In genomic region chr7:100878013-100878412, GRCh38 we compare ENCODE assay signal across 13 cellular contexts. TPM values are rescaled to one million over a fixed set of nuclear protein-coding genes. Genes with fewer than 3 reads are reported as not detected.
DNase-seq lines count a peak whose midpoint lies in the region; ATAC-seq and TF ChIP-seq lines count a peak whose summit lies in the region.
"Had no signal": no experiment of that assay in that cellular context is flagged by ENCODE, and none has a peak within 500 bp of the region (broad histone marks: within the 10 kb centered on the region; RNA-seq: fewer than 3 reads in every experiment).

No MANE protein-coding gene starts in this region.

- no peaks in the 10 kb centered on the region for H3K27me3 Mint-ChIP-seq in Calu3 (ENCODE audit: unreplicated experiment)
- no peaks in the 10 kb centered on the region for H3K27me3 Mint-ChIP-seq in activated T-helper 17 cell treated with anti-CD3 and anti-CD28 coated beads, Interleukin-2, amount 50 U/mL, for 72 hours
- H3K27me3 Mint-ChIP-seq in naive thymus-derived CD4-positive, alpha-beta T cell = no peaks in the 10 kb centered on the region
- H3K27me3 Mint-ChIP-seq: memory B cell had no signal

- peak overlapping the region; percentile 87 for H3K4me2 ChIP-seq in BLaER1
- H3K4me2 ChIP-seq: GM23338 had no signal

- POLR2A ChIA-PET in naive thymus-derived CD4-positive, alpha-beta T cell (lab: Charles Lee) = interaction anchor here (7.6 kb wide), 1 partner anchor 9 kb away, joined by 161 read pairs; the partner anchor contains the start of gene UFSP1

- H3K4me3 ChIP-seq in BLaER1 = no peak overlapping the region
- H3K4me3 ChIP-seq in naive thymus-derived CD4-positive, alpha-beta T cell (ENCODE audit: low read length) = no peak overlapping the region
- H3K4me3 ChIP-seq in heart left ventricle = no peak overlapping the region
- H3K4me3 ChIP-seq: GM23338 had no signal

- no peak for DNase-seq in Calu3
- DNase-seq in naive thymus-derived CD4-positive, alpha-beta T cell = no peak
- no peak for DNase-seq in globus pallidus (ENCODE audit: low spot score)
- DNase-seq in heart left ventricle = no peak
- DNase-seq in substantia nigra (lab: John Stamatoyannopoulos, UW) = no peak
- DNase-seq: immature natural killer cell, NCI-H82, Right ventricle myocardium superior had no signal

- H3K9ac ChIP-seq in BLaER1 = no peak overlapping the region

- H3K9me3 Mint-ChIP-seq in Calu3 (ENCODE audit: low read depth, unreplicated experiment) = no peaks in the 10 kb centered on the region
- no peaks in the 10 kb centered on the region for H3K9me3 Mint-ChIP-seq in activated T-helper 17 cell treated with anti-CD3 and anti-CD28 coated beads, Interleukin-2, amount 50 U/mL, for 72 hours
- H3K9me3 Mint-ChIP-seq in naive thymus-derived CD4-positive, alpha-beta T cell = peaks cover 0 to 6% (median 0%) of the 10 kb centered on the region in 11 donors
- H3K9me3 Mint-ChIP-seq: immature natural killer cell had no signal

- no peaks in the 10 kb centered on the region for H3K9me3 ChIP-seq in BLaER1
- no peaks in the 10 kb centered on the region for H3K9me3 ChIP-seq in naive thymus-derived CD4-positive, alpha-beta T cell (ENCODE audit: control insufficient read depth in 2 of 3, low read length in 3 of 3)
- no peaks in the 10 kb centered on the region for H3K9me3 ChIP-seq in heart left ventricle

- no peak for TF ChIP-seq POLR2A in heart left ventricle (IDR thresholded peaks at IDR 0.05)

- H3K36me3 ChIP-seq in BLaER1 (peaks cover 87% of the 10 kb centered on the region), heart left ventricle (peaks cover 3 to 74% (median 61%) of the 10 kb centered on the region in 9 donors)
- H3K36me3 ChIP-seq in naive thymus-derived CD4-positive, alpha-beta T cell (ENCODE audit: control insufficient read depth in 2 of 3, insufficient read depth in 3 of 3, low read length in 3 of 3) = peaks cover 11 to 44% (median 21%) of the 10 kb centered on the region in 3 experiments

- TF ChIP-seq CTCF in Calu3 (IDR thresholded peaks at IDR 0.05; ENCODE audit: unreplicated experiment) (no peak), heart left ventricle (IDR thresholded peaks at IDR 0.05) (no peak)

- CTCF ChIA-PET in Calu3 (lab: Charles Lee) = interaction anchor here (0.7 kb wide), 1 partner anchor 172 kb away, joined by 4 read pairs; the partner anchor contains the start of gene POP7
- CTCF ChIA-PET in naive thymus-derived CD4-positive, alpha-beta T cell (lab: Charles Lee) = interaction anchor here (1.3 kb wide), 1 partner anchor 12 kb away, joined by 5 read pairs; the partner anchor contains the start of gene UFSP1

- no peaks in the 10 kb centered on the region for H3K27me3 ChIP-seq in BLaER1
- no peaks in the 10 kb centered on the region for H3K27me3 ChIP-seq in naive thymus-derived CD4-positive, alpha-beta T cell (ENCODE audit: control insufficient read depth in 2 of 2, insufficient read depth in 2 of 2, low read length in 2 of 2)
- H3K27me3 ChIP-seq in heart left ventricle = no peaks in the 10 kb centered on the region

- peaks cover 72% of the 10 kb centered on the region for H3K4me1 ChIP-seq in BLaER1
- H3K4me1 ChIP-seq in naive thymus-derived CD4-positive, alpha-beta T cell (ENCODE audit: control insufficient read depth in 2 of 2, insufficient read depth in 2 of 2, low read length in 2 of 2) = peaks cover 22 to 30% of the 10 kb centered on the region in 2 donors
- H3K4me1 ChIP-seq in heart left ventricle = peaks cover 3 to 58% (median 42%) of the 10 kb centered on the region in 12 donors

- no peak overlapping the region for H3K4me3 Mint-ChIP-seq in Calu3 (ENCODE audit: low read depth, unreplicated experiment)
- peak overlapping the region; percentile 43 for H3K4me3 Mint-ChIP-seq in activated T-helper 17 cell treated with anti-CD3 and anti-CD28 coated beads, Interleukin-2, amount 50 U/mL, for 72 hours
- H3K4me3 Mint-ChIP-seq in naive thymus-derived CD4-positive, alpha-beta T cell = peak overlapping the region in 6 of 10 donors; percentile 3 to 66 (median 18)
- H3K4me3 Mint-ChIP-seq: CD14-positive monocyte had no signal

- no peak overlapping the region for H3K27ac Mint-ChIP-seq in Calu3 (ENCODE audit: unreplicated experiment)
- H3K27ac Mint-ChIP-seq in activated T-helper 17 cell treated with anti-CD3 and anti-CD28 coated beads, Interleukin-2, amount 50 U/mL, for 72 hours = peak overlapping the region; percentile 67
- H3K27ac Mint-ChIP-seq in naive thymus-derived CD4-positive, alpha-beta T cell = peak overlapping the region in 6 of 9 donors; percentile 3 to 67 (median 28)
- H3K27ac Mint-ChIP-seq: GM23338, memory B cell had no signal

- peaks cover 79% of the 10 kb centered on the region for H4K20me1 ChIP-seq in BLaER1

- H3K36me3 Mint-ChIP-seq in Calu3 (ENCODE audit: insufficient read depth, unreplicated experiment) = peaks cover 66% of the 10 kb centered on the region
- H3K36me3 Mint-ChIP-seq in activated T-helper 17 cell treated with anti-CD3 and anti-CD28 coated beads, Interleukin-2, amount 50 U/mL, for 72 hours (ENCODE audit: low read depth) = peaks cover 100% of the 10 kb centered on the region
- H3K36me3 Mint-ChIP-seq in naive thymus-derived CD4-positive, alpha-beta T cell = peaks cover 5 to 41% (median 19%) of the 10 kb centered on the region in 5 donors

- peaks cover 10% of the 10 kb centered on the region for H3K4me1 Mint-ChIP-seq in Calu3 (ENCODE audit: low read depth, unreplicated experiment)
- peaks cover 24% of the 10 kb centered on the region for H3K4me1 Mint-ChIP-seq in activated T-helper 17 cell treated with anti-CD3 and anti-CD28 coated beads, Interleukin-2, amount 50 U/mL, for 72 hours
- peaks cover 37 to 69% (median 59%) of the 10 kb centered on the region in 7 donors for H3K4me1 Mint-ChIP-seq in naive thymus-derived CD4-positive, alpha-beta T cell

- no peak for ATAC-seq in activated T-helper 17 cell treated with anti-CD3 and anti-CD28 coated beads, Interleukin-2, amount 50 U/mL, for 72 hours (replicated peaks)
- ATAC-seq in naive thymus-derived CD4-positive, alpha-beta T cell = no peak
- no peak for ATAC-seq in heart left ventricle
- ATAC-seq: GM23338 had no signal

- H3K27ac ChIP-seq in BLaER1 (no peak overlapping the region), heart left ventricle (no peak overlapping the region), substantia nigra (ENCODE audit: low read depth, low read length, poor library complexity, severe bottlenecking) (no peak overlapping the region)
- no peak overlapping the region for H3K27ac ChIP-seq in naive thymus-derived CD4-positive, alpha-beta T cell (ENCODE audit: low read depth, low read length)

- BruUV-seq in Calu3 (replicated peaks; lab: Mats Ljungman, UMichigan) = TSS peak; percentile 1

- intact Hi-C loops in Calu3 (cut with micrococcal nuclease; ENCODE audit: unreplicated experiment) = no loop called here
- intact Hi-C loops in naive thymus-derived CD4-positive, alpha-beta T cell (cut with micrococcal nuclease) = loop anchor here in 1 of 2 donors (10.0 kb wide), 1 partner anchor 367 kb away; the partner anchor contains the start of gene FIS1
- intact Hi-C loops in heart left ventricle (cut with DNase I) = no loop called here

- WGBS in heart left ventricle, 4 donors = 72 to 88% (median 80%) methylated on average over 7 of the region's 7 CpGs

RNA-seq across cellular contexts. Expression of gene SRRT, which starts 3.1 kb away (rescaled TPM):
- total RNA-seq in Calu3 (2022) (151 and 157 TPM in 2 replicates), heart left ventricle (10 to 100 TPM; 31.0 to 62.2 (median 49.5) TPM)
- 100 to 1,000 TPM; 208 to 255 TPM for total RNA-seq in activated T-helper 17 cell treated with anti-CD3 and anti-CD28 coated beads, Interleukin-2, amount 50 U/mL, for 72 hours
- 100 to 1,000 TPM; 212 to 271 (median 261) TPM for total RNA-seq in naive thymus-derived CD4-positive, alpha-beta T cell
- 10 to 100 TPM; 43.6 to 64.4 TPM for polyA plus RNA-seq in naive thymus-derived CD4-positive, alpha-beta T cell
- polyA plus RNA-seq in heart left ventricle = 10 to 100 TPM; 38.0 to 49.7 TPM

RNA-seq across cellular contexts. Expression of gene TRIP6, which starts 10.8 kb away (rescaled TPM):
- total RNA-seq in Calu3 (2022) (50.0 and 63.5 TPM in 2 replicates), heart left ventricle (10 to 100 TPM in 8 of 9 donors, 1 to 10 TPM in 1; 9.2 to 37.3 (median 17.1) TPM)
- 10 to 100 TPM; 36.5 to 43.5 TPM for total RNA-seq in activated T-helper 17 cell treated with anti-CD3 and anti-CD28 coated beads, Interleukin-2, amount 50 U/mL, for 72 hours
- 10 to 100 TPM in 4 of 5 experiments, 1 to 10 TPM in 1; 8.0 to 28.1 (median 10.4) TPM for total RNA-seq in naive thymus-derived CD4-positive, alpha-beta T cell
- polyA plus RNA-seq in naive thymus-derived CD4-positive, alpha-beta T cell = 1 to 10 TPM; 3.4 to 3.9 TPM
- 10 to 100 TPM; 10.6 to 23.1 TPM for polyA plus RNA-seq in heart left ventricle

RNA-seq across cellular contexts. Expression of gene UFSP1, which starts 11.5 kb away (rescaled TPM):
- total RNA-seq in Calu3 (2022) (3.3 and 4.2 TPM in 2 replicates), heart left ventricle (1 to 10 TPM; 1.0 to 3.4 (median 1.6) TPM)
- 1 to 10 TPM in 1 of 2 donors, under 1 TPM in 1; 0.79 to 3.2 TPM for total RNA-seq in activated T-helper 17 cell treated with anti-CD3 and anti-CD28 coated beads, Interleukin-2, amount 50 U/mL, for 72 hours
- total RNA-seq in naive thymus-derived CD4-positive, alpha-beta T cell = 10 to 100 TPM in 1 of 5 experiments, 1 to 10 TPM in 4; 2.1 to 11.1 (median 3.5) TPM
- polyA plus RNA-seq in naive thymus-derived CD4-positive, alpha-beta T cell = 1 to 10 TPM in 1 of 2 donors, under 1 TPM in 1; 0.99 to 1.9 TPM
- polyA plus RNA-seq in heart left ventricle = 1 to 10 TPM; 3.4 TPM

RNA-seq across cellular contexts. Expression of gene ACHE, which starts 17.7 kb away (rescaled TPM):
- total RNA-seq in Calu3 (2022) = 3.2 and 11.3 TPM in 2 replicates
- total RNA-seq in activated T-helper 17 cell treated with anti-CD3 and anti-CD28 coated beads, Interleukin-2, amount 50 U/mL, for 72 hours = not detected
- total RNA-seq in naive thymus-derived CD4-positive, alpha-beta T cell = under 1 TPM in 3 of 5 experiments, not detected in 2; 0.11 to 0.32 (median 0.22) TPM
- not detected for polyA plus RNA-seq in naive thymus-derived CD4-positive, alpha-beta T cell
- 1 to 10 TPM in 4 of 9 donors, under 1 TPM in 5; 0.44 to 2.1 (median 0.78) TPM for total RNA-seq in heart left ventricle
- under 1 TPM; 0.58 to 0.69 TPM for polyA plus RNA-seq in heart left ventricle
- polyA plus RNA-seq: CD14-positive monocyte, immature natural killer cell had no signal

RNA-seq across cellular contexts. Expression of gene SLC12A9, which starts 25.5 kb away (rescaled TPM):
- total RNA-seq in Calu3 (2022) = 29.9 and 36.6 TPM in 2 replicates
- total RNA-seq in activated T-helper 17 cell treated with anti-CD3 and anti-CD28 coated beads, Interleukin-2, amount 50 U/mL, for 72 hours = 10 to 100 TPM; 15.7 to 30.1 TPM
- total RNA-seq in naive thymus-derived CD4-positive, alpha-beta T cell = 10 to 100 TPM; 50.4 to 78.6 (median 62.7) TPM
- polyA plus RNA-seq in naive thymus-derived CD4-positive, alpha-beta T cell = 1 to 10 TPM; 5.0 to 7.8 TPM
- total RNA-seq in heart left ventricle = 10 to 100 TPM in 1 of 9 donors, 1 to 10 TPM in 8; 4.6 to 23.6 (median 7.0) TPM
- 10 to 100 TPM in 1 of 2 donors, 1 to 10 TPM in 1; 6.4 to 10.5 TPM for polyA plus RNA-seq in heart left ventricle
